In the genomic region with DNA sequence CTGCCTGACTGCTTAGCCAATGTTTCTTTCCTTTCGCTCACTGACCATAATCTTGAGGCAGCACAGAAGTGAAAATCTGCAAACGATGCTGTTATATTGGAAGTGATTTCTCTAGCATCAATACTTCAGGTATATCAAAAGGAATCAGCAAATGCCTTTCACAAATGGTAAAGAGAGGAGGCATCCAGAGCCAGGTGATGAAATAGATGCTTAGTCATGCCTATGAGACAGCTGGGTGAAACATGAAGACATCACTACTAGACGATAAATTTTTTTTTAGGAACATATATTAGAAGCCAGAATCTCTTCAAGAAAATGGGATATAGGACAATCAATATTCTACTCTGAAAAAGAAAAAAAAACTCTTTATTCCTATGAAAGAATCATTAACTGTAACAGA, we compare ENCODE assay signal across 19 cellular contexts.
DNase-seq lines count a peak whose midpoint lies in the region; ATAC-seq, FAIRE-seq and TF ChIP-seq lines count a peak whose summit lies in the region.
"Had no signal": no experiment of that assay in that cellular context is flagged by ENCODE, and none has a peak within 500 bp of the region (broad histone marks: within the 10 kb centered on the region; RNA-seq: fewer than 3 reads in every experiment).

No MANE protein-coding gene starts in this region.

- FAIRE-seq in A549 (lab: Jason Lieb, UNC), result no peak
- FAIRE-seq: GM12892, TTC549 had no signal

- H2AFZ ChIP-seq in OCI-LY7 (ENCODE audit: low read length), result peak overlapping the region; percentile 59; the same call in 1 of the 2 replicates

- H3K4me2 ChIP-seq in A549, result peak overlapping the region; percentile 44
- H3K4me2 ChIP-seq in OCI-LY7 (ENCODE audit: low read length), result no peak overlapping the region

- no peaks in the 10 kb centered on the region for H4K20me1 ChIP-seq in OCI-LY7 (ENCODE audit: insufficient read depth, low read length)

- no peak for TF ChIP-seq POLR2A in A549 (IDR thresholded peaks at IDR 0.05; ENCODE audit: low read length)
- no peak for TF ChIP-seq POLR2A in thyroid gland (IDR thresholded peaks at IDR 0.05)

- H3K27me3 ChIP-seq in thyroid gland, result no peaks in the 10 kb centered on the region
- H3K27me3 ChIP-seq: left lung, MG63 had no signal

- intact Hi-C loops in OCI-LY7 (cut with micrococcal nuclease; ENCODE audit: unreplicated experiment) (no loop called here), thyroid gland (cut with DNase I) (no loop called here)

- H3K4me3 ChIP-seq in A549 (no peak overlapping the region), OCI-LY7 (ENCODE audit: low read depth, low read length, poor library complexity, severe bottlenecking) (no peak overlapping the region), fibroblast of mammary gland (ENCODE audit: control insufficient read depth, low read depth, low read length) (no peak overlapping the region), thyroid gland (replicated peaks in 1 of 3) (no peak overlapping the region)
- H3K4me3 ChIP-seq: left lung, MG63 had no signal

- no TSS peak for BruUV-seq in OCI-LY7 (replicated peaks; lab: Mats Ljungman, UMichigan)

- H3K9me3 ChIP-seq in A549, result no peaks in the 10 kb centered on the region; the same call in 2 of the 3 replicates
- H3K9me3 ChIP-seq in OCI-LY7 (ENCODE audit: low read length), result no peaks in the 10 kb centered on the region
- H3K9me3 ChIP-seq in thyroid gland, result no peaks in the 10 kb centered on the region
- H3K9me3 ChIP-seq: left lung, MG63 had no signal

- DNase-seq in A549 (ENCODE audit: low read depth in 1 of 2, low spot score in 1 of 2), result peak; percentile 29 to 48
- peak; percentile 23 for DNase-seq in H4 (ENCODE audit: low spot score)
- no peak for DNase-seq in OCI-LY7 (ENCODE audit: low spot score)
- DNase-seq in fibroblast of mammary gland (ENCODE audit: low read depth), result peak; percentile 56
- no peak for DNase-seq in iPS-NIHi11 (ENCODE audit: low spot score)
- no peak for DNase-seq in thyroid gland
- no peak for DNase-seq in AML-193 (lab: John Stamatoyannopoulos, UW)
- DNase-seq: activated effector memory CD4-positive, alpha-beta T cell treated with anti-CD3 and anti-CD28 coated beads, Interleukin-2, amount 50 U/mL, for 16 hours; DMS79; head of caudate nucleus; left lung; MG63; naive thymus-derived CD4-positive, alpha-beta T cell; stimulated activated CD4-positive, alpha-beta T cell treated with anti-CD3 and anti-CD28 coated beads, Interleukin-2, amount 100 ng/mL, for 48 hours had no signal

- POLR2A ChIA-PET in A549 (lab: Yijun Ruan, JAX), result no interaction called here
- POLR2A ChIA-PET in OCI-LY7 (lab: Charles Lee), result no interaction called here

- no peaks in the 10 kb centered on the region for H3K9me2 ChIP-seq in OCI-LY7 (ENCODE audit: insufficient read depth, low read length)

- ATAC-seq in A549, result peak; percentile 86 to 87
- ATAC-seq in HG02798 (IDR thresholded peaks at IDR 0.05; ENCODE audit: poor library complexity, unreplicated experiment), result no peak
- ATAC-seq: left lung; naive thymus-derived CD4-positive, alpha-beta T cell; Right ventricle myocardium inferior had no signal

- TF ChIP-seq CTCF in A549 (IDR thresholded peaks at IDR 0.05) (no peak), OCI-LY7 (conservative IDR thresholded peaks at IDR 0.05; ENCODE audit: low read length) (no peak), fibroblast of mammary gland (conservative IDR thresholded peaks at IDR 0.05; ENCODE audit: control insufficient read depth, insufficient read depth, low read depth, low read length) (no peak), thyroid gland (IDR thresholded peaks at IDR 0.05) (no peak)

- CTCF ChIA-PET in A549 (lab: Yijun Ruan, JAX), result no interaction called here
- CTCF ChIA-PET in OCI-LY7 (lab: Charles Lee; ENCODE audit: unreplicated experiment), result no interaction called here

- WGBS in A549 (ENCODE audit: missing lambda C conversion rate), result 55% methylated on average over 3 of the region's 3 CpGs
- WGBS in thyroid gland, 2 donors, result 83 to 89% methylated on average over 3 of the region's 3 CpGs

- peak overlapping the region; percentile 67 to 86 for H3K27ac ChIP-seq in A549
- H3K27ac ChIP-seq in OCI-LY7 (ENCODE audit: low read depth, low read length, poor library complexity, severe bottlenecking), result no peak overlapping the region
- H3K27ac ChIP-seq in thyroid gland, result no peak overlapping the region
- H3K27ac ChIP-seq: HL-60, left lung had no signal

- no peak for TF ChIP-seq EP300 in A549 (IDR thresholded peaks at IDR 0.05)

- no peak for TF ChIP-seq RAD21 in A549 (conservative IDR thresholded peaks at IDR 0.05 in 1 of 2, IDR thresholded peaks at IDR 0.05 in 1 of 2)

- H3K4me1 ChIP-seq in A549, result peaks cover 36% of the 10 kb centered on the region
- no peaks in the 10 kb centered on the region for H3K4me1 ChIP-seq in OCI-LY7 (ENCODE audit: insufficient read depth, low read length, poor library complexity, severe bottlenecking)
- H3K4me1 ChIP-seq in thyroid gland, result no peaks in the 10 kb centered on the region
- H3K4me1 ChIP-seq: left lung had no signal

- H3K36me3 ChIP-seq in OCI-LY7 (ENCODE audit: insufficient read depth, low read length) (no peaks in the 10 kb centered on the region), thyroid gland (no peaks in the 10 kb centered on the region)
- H3K36me3 ChIP-seq: left lung, MG63 had no signal

- no peaks in the 10 kb centered on the region for H3K79me2 ChIP-seq in OCI-LY7 (ENCODE audit: insufficient read depth, low read depth, low read length)

TF ChIP-seq in A549, 52 proteins besides CTCF, POLR2A, EP300 and RAD21:
- TF ChIP-seq MAFK (IDR thresholded peaks at IDR 0.05; ENCODE audit: partially characterized antibody), result peak; percentile 79
- TF ChIP-seq FOSL2 (IDR thresholded peaks at IDR 0.05), result peak; percentile 53; the same call in 1 of the 2 replicates
- peak; percentile 67 for TF ChIP-seq FOSL2 (CRISPR knock-in tag; IDR thresholded peaks at IDR 0.05)
- TF ChIP-seq NFE2L2 (conservative IDR thresholded peaks at IDR 0.05; ENCODE audit: low read length), result peak; percentile 52; the same call in 1 of the 2 replicates
- TF ChIP-seq CEBPB (IDR thresholded peaks at IDR 0.05), result peak; percentile 66 to 67; a peak in 2 of 4 replicates
- no peak for TF ChIP-seq RCOR1 (IDR thresholded peaks at IDR 0.05; ENCODE audit: low read depth, low read length)

Comparison
In these comparisons a context has a peak if more than half of its experiments do, and no peak if none do; other contexts are left out.
1. DNase-seq: peak in A549 (2 of 2), H4 (single experiment) and fibroblast of mammary gland (single experiment); none in OCI-LY7 (single experiment), iPS-NIHi11 (single experiment), thyroid gland (0 of 2) and AML-193 (0 of 2).
2. H3K27ac ChIP-seq: peak in A549 (2 of 2); none in OCI-LY7 (single experiment) and thyroid gland (0 of 3).